Comparison of ENCODE assay signal across 11 cellular contexts in the genomic region with DNA sequence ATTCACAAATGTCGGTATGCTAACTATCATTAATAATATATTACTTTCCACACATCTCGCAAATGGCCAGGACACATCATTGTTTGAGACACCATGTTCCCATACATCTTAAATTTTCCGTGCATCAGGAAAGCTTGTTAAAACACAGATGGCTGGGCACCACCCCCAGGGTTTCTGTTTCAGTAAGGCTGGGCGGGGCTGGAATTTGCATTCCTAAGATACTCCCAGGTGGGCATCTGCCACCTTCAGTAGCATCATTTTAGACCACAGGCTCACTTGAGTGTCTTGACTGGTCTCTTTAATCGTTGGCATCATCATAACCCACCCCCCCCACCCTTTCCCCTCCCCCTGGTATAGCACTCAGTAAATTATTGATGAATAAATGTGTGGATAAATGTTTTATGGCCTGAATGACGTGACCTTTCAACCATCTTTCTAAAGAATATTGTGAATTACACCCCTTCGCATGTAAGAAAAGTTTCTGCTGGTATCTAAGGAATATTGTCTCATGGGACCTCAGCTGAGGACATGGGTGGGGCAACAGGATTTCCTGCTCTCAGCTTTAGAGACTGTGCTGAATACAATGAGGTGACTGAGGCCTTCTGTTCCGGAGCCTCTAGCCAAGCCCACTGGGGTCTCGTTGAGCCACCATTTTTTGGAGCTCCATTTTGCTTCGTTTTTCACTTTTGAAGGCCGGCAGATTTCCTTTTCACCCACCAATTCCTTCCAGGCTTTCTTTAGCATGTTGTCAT.
DNase-seq lines count a peak whose midpoint lies in the region; ATAC-seq and TF ChIP-seq lines count a peak whose summit lies in the region.
"Had no signal": no experiment of that assay in that cellular context is flagged by ENCODE, and none has a peak within 500 bp of the region (broad histone marks: within the 10 kb centered on the region; RNA-seq: fewer than 3 reads in every experiment).

No MANE protein-coding gene starts in this region.

- H3K4me3 Mint-ChIP-seq in activated naive CD8-positive, alpha-beta T cell, result peak overlapping the region; percentile 46
- H3K4me3 Mint-ChIP-seq in activated naive CD8-positive, alpha-beta T cell treated with anti-CD3 and anti-CD28 coated beads, Interleukin-2, amount 50 U/mL, for 24 hours, result no peak overlapping the region
- H3K4me3 Mint-ChIP-seq: brain, neural crest cell had no signal

- H3K9me3 Mint-ChIP-seq in activated naive CD8-positive, alpha-beta T cell (ENCODE audit: low read depth), result peaks cover 11% of the 10 kb centered on the region
- peaks cover 20% of the 10 kb centered on the region for H3K9me3 Mint-ChIP-seq in activated naive CD8-positive, alpha-beta T cell treated with anti-CD3 and anti-CD28 coated beads, Interleukin-2, amount 50 U/mL, for 24 hours

- no peak for ATAC-seq in activated naive CD8-positive, alpha-beta T cell treated with anti-CD3 and anti-CD28 coated beads, Interleukin-2, amount 50 U/mL, for 24 hours
- ATAC-seq in upper lobe of right lung (peak; percentile 66), HG03196 (IDR thresholded peaks at IDR 0.05; ENCODE audit: unreplicated experiment) (no peak)

- no peaks in the 10 kb centered on the region for H3K27me3 Mint-ChIP-seq in activated naive CD8-positive, alpha-beta T cell
- H3K27me3 Mint-ChIP-seq in activated naive CD8-positive, alpha-beta T cell treated with anti-CD3 and anti-CD28 coated beads, Interleukin-2, amount 50 U/mL, for 24 hours, result no peaks in the 10 kb centered on the region

- intact Hi-C loops in upper lobe of right lung (cut with DNase I), result no loop called here

- no peaks in the 10 kb centered on the region for H3K36me3 ChIP-seq in effector memory CD4-positive, alpha-beta T cell (ENCODE audit: control insufficient read depth, insufficient read depth, low read length)
- no peaks in the 10 kb centered on the region for H3K36me3 ChIP-seq in muscle layer of duodenum (ENCODE audit: control insufficient read depth in 1 of 2, insufficient read depth in 2 of 2, low read length in 2 of 2)
- H3K36me3 ChIP-seq in upper lobe of right lung, result no peaks in the 10 kb centered on the region

- H3K4me1 Mint-ChIP-seq in activated naive CD8-positive, alpha-beta T cell (ENCODE audit: low read depth), result peaks cover 86% of the 10 kb centered on the region
- H3K4me1 Mint-ChIP-seq in activated naive CD8-positive, alpha-beta T cell treated with anti-CD3 and anti-CD28 coated beads, Interleukin-2, amount 50 U/mL, for 24 hours, result peaks cover 90% of the 10 kb centered on the region

- TF ChIP-seq CTCF in upper lobe of right lung (IDR thresholded peaks at IDR 0.05), result no peak

- no peaks in the 10 kb centered on the region for H3K27me3 ChIP-seq in effector memory CD4-positive, alpha-beta T cell (replicated peaks; ENCODE audit: control insufficient read depth, insufficient read depth, low read length, poor library complexity, severe bottlenecking)
- H3K27me3 ChIP-seq in muscle layer of duodenum (ENCODE audit: low read depth, low read length), result no peaks in the 10 kb centered on the region
- no peaks in the 10 kb centered on the region for H3K27me3 ChIP-seq in upper lobe of right lung

- H3K27ac Mint-ChIP-seq in activated naive CD8-positive, alpha-beta T cell, result peak overlapping the region; percentile 13
- no peak overlapping the region for H3K27ac Mint-ChIP-seq in activated naive CD8-positive, alpha-beta T cell treated with anti-CD3 and anti-CD28 coated beads, Interleukin-2, amount 50 U/mL, for 24 hours

- no peak for DNase-seq in activated naive CD8-positive, alpha-beta T cell treated with anti-CD3 and anti-CD28 coated beads, Interleukin-2, amount 50 U/mL, for 24 hours
- DNase-seq in effector memory CD4-positive, alpha-beta T cell, result no peak
- DNase-seq in upper lobe of right lung (no peak), NCI-H1930 (lab: John Stamatoyannopoulos, UW) (no peak), NCI-H446 (lab: John Stamatoyannopoulos, UW) (no peak)
- DNase-seq: hippocampal formation had no signal

- no peak overlapping the region for H3K27ac ChIP-seq in effector memory CD4-positive, alpha-beta T cell (ENCODE audit: insufficient read depth, low read length, poor library complexity, severe bottlenecking)
- H3K27ac ChIP-seq in muscle layer of duodenum (ENCODE audit: low read length) (peak overlapping the region; percentile 65), upper lobe of right lung (peak overlapping the region; percentile 82)

- H3K4me3 ChIP-seq in effector memory CD4-positive, alpha-beta T cell (ENCODE audit: insufficient read depth, low read depth, low read length, poor library complexity, severe bottlenecking), result peak overlapping the region; percentile 24
- H3K4me3 ChIP-seq in muscle layer of duodenum (ENCODE audit: low read depth in 1 of 2, low read length in 2 of 2) (no peak overlapping the region), upper lobe of right lung (no peak overlapping the region)

- peaks cover 49% of the 10 kb centered on the region for H3K36me3 Mint-ChIP-seq in activated naive CD8-positive, alpha-beta T cell
- H3K36me3 Mint-ChIP-seq in activated naive CD8-positive, alpha-beta T cell treated with anti-CD3 and anti-CD28 coated beads, Interleukin-2, amount 50 U/mL, for 24 hours (ENCODE audit: low read depth), result peaks cover 58% of the 10 kb centered on the region
- H3K36me3 Mint-ChIP-seq: brain had no signal

- H3K4me1 ChIP-seq in effector memory CD4-positive, alpha-beta T cell (ENCODE audit: control insufficient read depth, insufficient read depth, low read length, poor library complexity, severe bottlenecking), result peaks cover 29% of the 10 kb centered on the region
- H3K4me1 ChIP-seq in muscle layer of duodenum (ENCODE audit: control insufficient read depth in 1 of 2, insufficient read depth in 2 of 2, low read length in 2 of 2), result no peaks in the 10 kb centered on the region
- peaks cover 28% of the 10 kb centered on the region for H3K4me1 ChIP-seq in upper lobe of right lung

- no peaks in the 10 kb centered on the region for H3K9me3 ChIP-seq in effector memory CD4-positive, alpha-beta T cell (ENCODE audit: control insufficient read depth, low read length)
- H3K9me3 ChIP-seq in muscle layer of duodenum (ENCODE audit: control insufficient read depth in 1 of 2, low read length in 2 of 2), result no peaks in the 10 kb centered on the region
- H3K9me3 ChIP-seq in upper lobe of right lung, result no peaks in the 10 kb centered on the region
